8 cellular contexts compared by ENCODE assay signal in the genomic region with DNA sequence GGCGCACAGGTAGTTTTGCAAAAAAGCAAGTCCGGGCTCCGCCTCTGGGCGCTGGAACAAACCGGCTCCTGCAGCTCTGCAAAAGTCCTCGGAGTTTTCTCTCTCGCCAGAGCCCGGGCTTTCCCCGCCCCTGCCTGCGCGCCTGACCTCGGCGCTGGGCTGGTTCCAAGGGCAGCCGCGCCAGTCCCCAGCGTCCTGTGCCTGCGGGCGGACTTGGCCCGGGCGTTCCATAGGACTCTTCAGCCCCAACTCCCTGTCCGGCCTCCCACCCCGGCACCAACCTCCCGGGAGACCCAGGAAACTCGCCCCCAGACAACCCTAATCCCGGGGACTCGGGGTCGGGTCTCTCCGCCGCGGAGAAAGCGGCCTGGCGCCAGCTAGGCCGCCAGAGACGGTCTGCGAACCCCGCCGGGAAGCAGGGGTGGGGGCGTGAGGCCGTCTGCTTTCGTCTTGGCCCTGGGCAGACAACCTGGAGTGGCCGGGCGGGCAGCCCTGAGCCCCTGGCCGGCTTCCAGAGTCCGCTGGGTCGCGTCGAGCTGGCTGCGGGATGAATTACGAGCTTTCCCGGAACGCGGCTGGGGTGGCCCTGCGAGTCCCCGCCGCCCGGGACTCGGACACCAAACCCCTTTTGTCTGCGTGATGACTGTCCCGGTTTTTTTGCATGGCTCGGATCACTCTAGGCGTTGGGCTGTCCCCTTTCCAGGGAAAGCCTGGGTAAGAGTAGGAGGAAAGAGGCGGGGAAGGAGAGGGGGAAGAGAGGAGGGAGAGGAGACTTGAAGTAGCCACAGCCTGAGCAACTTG. TPM values are rescaled to one million over a fixed set of nuclear protein-coding genes. Genes with fewer than 3 reads are reported as not detected.
DNase-seq lines count a peak whose midpoint lies in the region; TF ChIP-seq lines count a peak whose summit lies in the region.

No MANE protein-coding gene starts in this region.

- no peak overlapping the region for H2AK5ac ChIP-seq in H9 (ENCODE audit: insufficient read length, low read length)

- peaks cover 17% of the 10 kb centered on the region for H3K23me2 ChIP-seq in H9 (ENCODE audit: insufficient read length, low read depth, low read length, poor library complexity, severe bottlenecking)

- H3K4me1 Mint-ChIP-seq in H9, result peaks cover 9 to 11% of the 10 kb centered on the region in 2 experiments
- no peaks in the 10 kb centered on the region for H3K4me1 Mint-ChIP-seq in activated naive CD4-positive, alpha-beta T cell treated with anti-CD3 and anti-CD28 coated beads for 36 hours (ENCODE audit: low read depth)

- TF ChIP-seq CTCF in H9 (conservative IDR thresholded peaks at IDR 0.05), result no peak
- no peak for TF ChIP-seq CTCF in cardiac fibroblast (IDR thresholded peaks at IDR 0.05; ENCODE audit: low read depth, low read length)
- no peak for TF ChIP-seq CTCF in stomach (IDR thresholded peaks at IDR 0.05)

- H4K8ac ChIP-seq in H9 (replicated peaks; ENCODE audit: insufficient read length, low read depth, low read length), result no peak overlapping the region

- no peak overlapping the region for H4K5ac ChIP-seq in H9 (ENCODE audit: insufficient read length, low read depth, low read length)

- no peak overlapping the region for H2BK5ac ChIP-seq in H9 (ENCODE audit: insufficient read length, low read length)

- TF ChIP-seq POLR2A in stomach (IDR thresholded peaks at IDR 0.05), result no peak

- H3K4me3 ChIP-seq in cardiac fibroblast (replicated peaks in 1 of 2; ENCODE audit: low read depth in 2 of 2, low read length in 2 of 2) (peak overlapping the region in 1 of 2 donors; percentile 27), stomach (peak overlapping the region; percentile 34 to 53 (median 40))

- no peak overlapping the region for H2BK20ac ChIP-seq in H9 (ENCODE audit: low read depth, low read length, poor library complexity, severe bottlenecking)

- no peak overlapping the region for H3K27ac ChIP-seq in H9 (ENCODE audit: insufficient read length, low read depth, low read length)
- peak overlapping the region; percentile 61 to 80 (median 74) for H3K27ac ChIP-seq in stomach

- intact Hi-C loops in stomach (cut with DNase I; ENCODE audit: low total_unique reads), result no loop called here
- intact Hi-C loops in activated naive CD4-positive, alpha-beta T cell treated with anti-CD3 and anti-CD28 coated beads for 36 hours (cut with micrococcal nuclease), result no loop called here

- H3K14ac ChIP-seq in H9 (ENCODE audit: insufficient read depth, low read length), result peak overlapping the region; percentile 24; the same call in 1 of the 2 replicates

- peaks cover 2% of the 10 kb centered on the region for H4K20me1 ChIP-seq in H9 (ENCODE audit: control insufficient read depth, insufficient read depth, insufficient read length)

- H4K91ac ChIP-seq in H9 (ENCODE audit: insufficient read length, low read depth, low read length), result no peak overlapping the region

- TF ChIP-seq EP300 in stomach (IDR thresholded peaks at IDR 0.05), result no peak

- H3T11ph ChIP-seq in H9 (ENCODE audit: low read length), result no peak overlapping the region

- H3K4me3 Mint-ChIP-seq in H9, result peak overlapping the region; percentile 56 to 95
- H3K4me3 Mint-ChIP-seq in activated naive CD4-positive, alpha-beta T cell treated with anti-CD3 and anti-CD28 coated beads for 36 hours, result no peak overlapping the region

- H3K27me3 ChIP-seq in H9 (ENCODE audit: insufficient read depth, low read length) (peaks cover 8% of the 10 kb centered on the region; the same call in 1 of the 2 replicates), stomach (peaks cover 5 to 34% (median 31%) of the 10 kb centered on the region in 3 donors)

- no peaks in the 10 kb centered on the region for H3K36me3 ChIP-seq in stomach

- H3K18ac ChIP-seq in H9 (ENCODE audit: insufficient read length, low read depth, low read length), result no peak overlapping the region

- H3K9me3 Mint-ChIP-seq in H9, result peaks cover 6 to 8% of the 10 kb centered on the region in 2 experiments; a peak in 4 of 5 replicates
- no peaks in the 10 kb centered on the region for H3K9me3 Mint-ChIP-seq in activated naive CD4-positive, alpha-beta T cell treated with anti-CD3 and anti-CD28 coated beads for 36 hours

- no peak overlapping the region for H3K4ac ChIP-seq in H9 (ENCODE audit: low read depth, low read length)

- DNase-seq in H9, result peak; percentile 61
- peak; percentile 1 to 38 for DNase-seq in cardiac fibroblast (ENCODE audit: low read depth in 2 of 2)
- peak; percentile 3 for DNase-seq in kidney glomerular epithelial cell (lab: John Stamatoyannopoulos, UW)
- peak; percentile 58 for DNase-seq in stomach
- DNase-seq in activated naive CD4-positive, alpha-beta T cell treated with anti-CD3 and anti-CD28 coated beads for 36 hours, result no peak
- DNase-seq in NK-92 treated with Interleukin-12 subunit alpha and Interleukin-12 subunit beta, amount 100 ng/mL, for 24 hours (lab: John Stamatoyannopoulos, UW), result no peak
- no peak for DNase-seq in 8988T
- DNase-seq in activated CD8-positive, alpha-beta memory T cell treated with anti-CD3 and anti-CD28 coated beads, Interleukin-2, amount 50 U/mL, for 48 hours, result no peak

- H3K9ac ChIP-seq in H9 (ENCODE audit: extremely low read depth, insufficient read length, low read length), result peak overlapping the region; percentile 25

- H2BK15ac ChIP-seq in H9 (ENCODE audit: low read depth, low read length), result no peak overlapping the region

- H3K9me3 ChIP-seq in H9 (ENCODE audit: control insufficient read depth, low read depth, low read length) (no peaks in the 10 kb centered on the region), stomach (no peaks in the 10 kb centered on the region)

- CTCF ChIA-PET in activated naive CD4-positive, alpha-beta T cell treated with anti-CD3 and anti-CD28 coated beads for 36 hours (lab: Charles Lee), result no interaction called here

- H2BK120ac ChIP-seq in H9 (ENCODE audit: low read depth, low read length, poor library complexity, severe bottlenecking), result no peak overlapping the region

- peaks cover 0 to 7% (median 3%) of the 10 kb centered on the region in 3 experiments; a peak in 3 of 7 replicates for H3K36me3 Mint-ChIP-seq in H9 (ENCODE audit: insufficient read depth in 1 of 3, low read depth in 3 of 3)
- H3K36me3 Mint-ChIP-seq in activated naive CD4-positive, alpha-beta T cell treated with anti-CD3 and anti-CD28 coated beads for 36 hours (ENCODE audit: low read depth), result no peaks in the 10 kb centered on the region

- peak overlapping the region; percentile 95 for H3K4me2 ChIP-seq in H9 (ENCODE audit: insufficient read depth, insufficient read length, low read length)

- H3K79me1 ChIP-seq in H9 (ENCODE audit: insufficient read depth, low read depth, low read length, poor library complexity, severe bottlenecking), result no peaks in the 10 kb centered on the region

- no peaks in the 10 kb centered on the region for H3K79me2 ChIP-seq in H9 (ENCODE audit: insufficient read depth, low read length)

- no peak overlapping the region for H3K23ac ChIP-seq in H9 (ENCODE audit: insufficient read length, low read depth, low read length)

- H3K4me1 ChIP-seq in H9 (ENCODE audit: insufficient read depth, low read length) (no peaks in the 10 kb centered on the region), stomach (peaks cover 0 to 26% (median 17%) of the 10 kb centered on the region in 4 donors)

- H3K27ac Mint-ChIP-seq in H9, result peak overlapping the region in 1 of 3 experiments; percentile 12; a peak in 1 of 7 replicates
- no peak overlapping the region for H3K27ac Mint-ChIP-seq in activated naive CD4-positive, alpha-beta T cell treated with anti-CD3 and anti-CD28 coated beads for 36 hours

- H2AFZ ChIP-seq in H9 (ENCODE audit: low read length), result no peak overlapping the region

- H3K56ac ChIP-seq in H9 (ENCODE audit: insufficient read length, low read depth, low read length), result no peak overlapping the region

- WGBS in H9 (ENCODE audit: extremely low coverage, insufficient read length, low lambda C conversion rate), result no CpG with 5 or more reads among the region's 62 CpGs
- WGBS in stomach, 5 donors, result 1 to 6% (median 2%) methylated on average over 22 to 62 of the region's 62 CpGs

- H2BK12ac ChIP-seq in H9 (ENCODE audit: insufficient read length, low read depth, low read length), result no peak overlapping the region

- H3K27me3 Mint-ChIP-seq in H9 (ENCODE audit: low read depth), result peaks cover 77% of the 10 kb centered on the region
- H3K27me3 Mint-ChIP-seq in activated naive CD4-positive, alpha-beta T cell treated with anti-CD3 and anti-CD28 coated beads for 36 hours (ENCODE audit: low read depth), result peaks cover 14% of the 10 kb centered on the region

RNA-seq across cellular contexts. Expression of gene MXRA5, which starts 1.0 kb away (rescaled TPM):
- total RNA-seq in H9 (2021) (0.99 and 1.0 TPM in 2 replicates), stomach (10 to 100 TPM in 3 of 5 donors, 1 to 10 TPM in 1, under 1 TPM in 1; 0.58 to 23.7 (median 10.4) TPM)
- polyA plus RNA-seq in stomach, result 1 to 10 TPM; 1.2 to 1.8 (median 1.8) TPM
- not detected for total RNA-seq in activated naive CD4-positive, alpha-beta T cell treated with anti-CD3 and anti-CD28 coated beads for 36 hours

Comparison
In these comparisons a context has a peak if more than half of its experiments do, and no peak if none do; other contexts are left out.
1. DNase-seq: peak in H9 (single experiment), cardiac fibroblast (2 of 2), kidney glomerular epithelial cell (single experiment) and stomach (single experiment); none in activated naive CD4-positive, alpha-beta T cell treated with anti-CD3 and anti-CD28 coated beads for 36 hours (single experiment), NK-92 treated with Interleukin-12 subunit alpha and Interleukin-12 subunit beta, amount 100 ng/mL, for 24 hours (single experiment), 8988T (single experiment) and activated CD8-positive, alpha-beta memory T cell treated with anti-CD3 and anti-CD28 coated beads, Interleukin-2, amount 50 U/mL, for 48 hours (single experiment).